ENCODE assay signal across 12 cellular contexts in genomic region chr1:1264868-1265272, GRCh38. TPM values are rescaled to one million over a fixed set of nuclear protein-coding genes. Genes with fewer than 3 reads are reported as not detected.
DNase-seq lines count a peak whose midpoint lies in the region; TF ChIP-seq lines count a peak whose summit lies in the region.
"Had no signal": no experiment of that assay in that cellular context is flagged by ENCODE, and none has a peak within 500 bp of the region (broad histone marks: within the 10 kb centered on the region; RNA-seq: fewer than 3 reads in every experiment).

No MANE protein-coding gene starts in this region.

- no peaks in the 10 kb centered on the region for H3K27me3 ChIP-seq in transverse colon
- H3K27me3 ChIP-seq: body of pancreas had no signal

- no peak for TF ChIP-seq EP300 in transverse colon (IDR thresholded peaks at IDR 0.05; ENCODE audit: low read depth)

- DNase-seq in A172 (ENCODE audit: low spot score), result peak; percentile 93
- DNase-seq in H4 (ENCODE audit: low spot score), result peak; percentile 98
- DNase-seq in T follicular helper cell (ENCODE audit: low read depth), result peak; percentile 18
- peak; percentile 78 for DNase-seq in fibroblast of the conjunctiva (ENCODE audit: low read depth)
- no peak for DNase-seq in NCI-H187 (lab: John Stamatoyannopoulos, UW)
- no peak for DNase-seq in NCI-H1105 treated with DMSO at 0.1 percent for 48 hours (lab: John Stamatoyannopoulos, UW)
- no peak for DNase-seq in NCI-H2107 treated with DMSO at 0.1 percent for 48 hours (lab: John Stamatoyannopoulos, UW; ENCODE audit: unreplicated experiment)
- no peak for DNase-seq in transverse colon
- DNase-seq: body of pancreas, DMS153, naive B cell had no signal

- H3K4me1 ChIP-seq in transverse colon, result peaks cover 0 to under 1% (median 0%) of the 10 kb centered on the region in 4 donors
- H3K4me1 ChIP-seq: body of pancreas had no signal

- peak in 1 of 5 experiments; percentile 6 for TF ChIP-seq CTCF in transverse colon (IDR thresholded peaks at IDR 0.05)

- no peaks in the 10 kb centered on the region for H3K9me3 ChIP-seq in transverse colon
- H3K9me3 ChIP-seq: body of pancreas, thoracic aorta had no signal

- H3K36me3 ChIP-seq in transverse colon, result peaks cover 0 to 24% (median 3%) of the 10 kb centered on the region in 4 donors

- peak overlapping the region in 1 of 4 donors; percentile 48 for H3K27ac ChIP-seq in transverse colon
- H3K27ac ChIP-seq: body of pancreas, thoracic aorta had no signal

- TF ChIP-seq POLR2A in transverse colon (IDR thresholded peaks at IDR 0.05), result no peak

- H3K4me3 ChIP-seq in transverse colon, result no peak overlapping the region
- H3K4me3 ChIP-seq: body of pancreas, thoracic aorta had no signal

- in situ Hi-C loops in transverse colon (cut with MboI; ENCODE audit: low pct_ligation_motif_present in 1 of 4, low pct_unique_long_range_greater_than_20kb in 1 of 4, low sequenced_read_pairs in 3 of 4), result loop anchor here in 2 of 4 donors (10.0 to 25.0 kb wide), 2 partner anchors 150 to 153 kb away; partner anchors contain the start of gene C1orf159 (in 2 of the 2)

- 74% methylated on average over 10 of the region's 10 CpGs; no CpG with 5 or more reads in 1 of the 2 donors for WGBS in transverse colon (ENCODE audit: low coverage in 1 of 2), 2 donors

- intact Hi-C loops in transverse colon (cut with DNase I; ENCODE audit: low total_unique reads), result no loop called here

RNA-seq across cellular contexts. Expression of gene UBE2J2, which starts 8.8 kb away (rescaled TPM):
- total RNA-seq in A172 (2014; rRNA removed; shearing (Covaris generic)), result 26.2 and 38.0 TPM in 2 replicates
- 52.7 and 66.5 TPM in 2 replicates for total RNA-seq in H4 (2014; rRNA removed; shearing (Covaris generic))
- total RNA-seq in transverse colon, result 100 to 1,000 TPM in 1 of 4 donors, 10 to 100 TPM in 3; 49.6 to 110 (median 59.1) TPM

RNA-seq across cellular contexts. Expression of gene SCNN1D, which starts 15.4 kb away (rescaled TPM):
- total RNA-seq in A172 (2014; rRNA removed; shearing (Covaris generic)), result 0.83 and 0.93 TPM in 2 replicates
- total RNA-seq in H4 (2014; rRNA removed; shearing (Covaris generic)), result 0.53 and 1.9 TPM in 2 replicates
- total RNA-seq in transverse colon, result 1 to 10 TPM; 1.5 to 3.5 (median 2.4) TPM

RNA-seq across cellular contexts. Expression of gene C1QTNF12, which starts 18.3 kb away (rescaled TPM):
- total RNA-seq in A172 (2014; rRNA removed; shearing (Covaris generic)), result not detected in 2 replicates
- 0.21 TPM in 1 of 2 replicates, not detected in the other for total RNA-seq in H4 (2014; rRNA removed; shearing (Covaris generic))
- total RNA-seq in transverse colon, result 10 to 100 TPM in 3 of 4 donors, not detected in 1; 11.9 to 52.8 (median 15.7) TPM
- total RNA-seq: body of pancreas had no signal

RNA-seq across cellular contexts. Expression of gene B3GALT6, which starts 32.8 kb away (rescaled TPM):
- total RNA-seq in A172 (2014; rRNA removed; shearing (Covaris generic)), result 30.7 and 38.8 TPM in 2 replicates
- total RNA-seq in H4 (2014; rRNA removed; shearing (Covaris generic)), result 20.5 and 29.6 TPM in 2 replicates
- 10 to 100 TPM in 3 of 4 donors, 1 to 10 TPM in 1; 8.5 to 24.9 (median 12.2) TPM for total RNA-seq in transverse colon

RNA-seq across cellular contexts. Expression of gene SDF4, which starts 33.1 kb away (rescaled TPM):
- total RNA-seq in A172 (2014; rRNA removed; shearing (Covaris generic)), result 93.4 and 109 TPM in 2 replicates
- total RNA-seq in H4 (2014; rRNA removed; shearing (Covaris generic)), result 101 and 116 TPM in 2 replicates
- 100 to 1,000 TPM; 153 to 267 (median 226) TPM for total RNA-seq in transverse colon

Comparison
In these comparisons a context has a peak if more than half of its experiments do, and no peak if none do; other contexts are left out.
1. DNase-seq: peak in A172 (single experiment), H4 (single experiment), T follicular helper cell (single experiment) and fibroblast of the conjunctiva (single experiment); none in NCI-H187 (0 of 2), NCI-H1105 treated with DMSO at 0.1 percent for 48 hours (single experiment), NCI-H2107 treated with DMSO at 0.1 percent for 48 hours (single experiment) and transverse colon (single experiment).